27 cellular contexts compared by ENCODE assay signal in the genomic region with DNA sequence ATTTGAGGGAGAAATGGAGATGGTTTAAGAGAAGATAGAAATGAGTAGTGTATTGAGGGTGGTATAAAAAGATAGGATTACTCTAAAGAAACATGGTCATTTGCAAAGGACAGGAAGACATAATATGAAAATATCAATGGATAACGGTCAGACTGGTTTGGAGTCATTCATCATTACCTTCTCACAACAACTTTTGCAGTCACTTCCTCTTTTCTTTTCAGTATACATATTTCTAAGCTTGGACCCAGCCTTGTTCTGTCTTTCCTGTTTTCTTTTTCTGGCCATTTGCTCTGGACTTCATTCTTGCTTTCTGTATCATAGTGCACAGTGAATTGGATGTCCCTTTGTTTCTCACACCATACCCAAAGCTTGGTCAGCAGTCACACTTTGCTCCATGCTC.
"Had no signal": no experiment of that assay in that cellular context is flagged by ENCODE, and none has a peak within 500 bp of the region (broad histone marks: within the 10 kb centered on the region; RNA-seq: fewer than 3 reads in every experiment).

No MANE protein-coding gene starts in this region.

- H3K9me3 ChIP-seq: lower lobe of right lung, pancreas, prostate gland, suprapubic skin, thoracic aorta, tibial artery, upper lobe of right lung had no signal

- H3K4me1 ChIP-seq: lower lobe of right lung, pancreas, prostate gland, suprapubic skin, tibial artery, upper lobe of right lung had no signal

- H3K27ac ChIP-seq: lower lobe of right lung, pancreas, prostate gland, skin epidermis, suprapubic skin, thoracic aorta, tibial artery, upper lobe of right lung had no signal

- H3K36me3 ChIP-seq: lower lobe of right lung, pancreas, prostate gland, suprapubic skin, thoracic aorta, tibial artery, upper lobe of right lung had no signal

- DNase-seq: hippocampal formation; kidney glomerular epithelial cell; left cardiac atrium; left ventricle myocardium superior; lower lobe of right lung; mammary epithelial cell; mesenchymal stem cell; naive thymus-derived CD8-positive, alpha-beta T cell; nucleus accumbens; pancreas; posterior cingulate gyrus; retina; right cardiac atrium; stimulated activated CD4-positive, alpha-beta T cell treated with anti-CD3 and anti-CD28 coated beads, Interleukin-12 subunit alpha, Interleukin-12 subunit beta, amount 100 ng/mL, for 4 hours; stimulated activated CD4-positive, alpha-beta T cell treated with anti-CD3 and anti-CD28 coated beads, Interleukin-15, amount 100 ng/mL, for 24 hours; stimulated activated CD4-positive, alpha-beta T cell treated with anti-CD3 and anti-CD28 coated beads, Interleukin-2, amount 100 ng/mL, for 24 hours; stimulated activated CD4-positive, alpha-beta T cell treated with anti-CD3 and anti-CD28 coated beads, Interleukin-4, amount 100 ng/mL, for 1 hour; stimulated activated naive B cell treated with anti-CD40 and anti-IgM and Interleukin-4, amounts not matched to agents 10 μg/mL and 1 μg/mL and 100 μg/mL, for 72 hours; tibial artery; trophoblast cell; upper lobe of right lung had no signal

- ATAC-seq: left cardiac atrium; left lobe of liver; left ventricle myocardium superior; lower lobe of right lung; naive thymus-derived CD8-positive, alpha-beta T cell; pancreas; right cardiac atrium; sciatic nerve; stimulated activated naive B cell treated with anti-CD40 and anti-IgM and Interleukin-4, amounts not matched to agents 10 μg/mL and 1 μg/mL and 100 μg/mL, for 72 hours; upper lobe of right lung had no signal

- H3K27me3 ChIP-seq: pancreas, suprapubic skin, tibial artery, upper lobe of right lung had no signal

- H3K4me3 ChIP-seq: lower lobe of right lung, pancreas, prostate gland, skin epidermis, suprapubic skin, thoracic aorta, tibial artery, upper lobe of right lung had no signal
